15 cellular contexts compared by ENCODE assay signal in the genomic region with DNA sequence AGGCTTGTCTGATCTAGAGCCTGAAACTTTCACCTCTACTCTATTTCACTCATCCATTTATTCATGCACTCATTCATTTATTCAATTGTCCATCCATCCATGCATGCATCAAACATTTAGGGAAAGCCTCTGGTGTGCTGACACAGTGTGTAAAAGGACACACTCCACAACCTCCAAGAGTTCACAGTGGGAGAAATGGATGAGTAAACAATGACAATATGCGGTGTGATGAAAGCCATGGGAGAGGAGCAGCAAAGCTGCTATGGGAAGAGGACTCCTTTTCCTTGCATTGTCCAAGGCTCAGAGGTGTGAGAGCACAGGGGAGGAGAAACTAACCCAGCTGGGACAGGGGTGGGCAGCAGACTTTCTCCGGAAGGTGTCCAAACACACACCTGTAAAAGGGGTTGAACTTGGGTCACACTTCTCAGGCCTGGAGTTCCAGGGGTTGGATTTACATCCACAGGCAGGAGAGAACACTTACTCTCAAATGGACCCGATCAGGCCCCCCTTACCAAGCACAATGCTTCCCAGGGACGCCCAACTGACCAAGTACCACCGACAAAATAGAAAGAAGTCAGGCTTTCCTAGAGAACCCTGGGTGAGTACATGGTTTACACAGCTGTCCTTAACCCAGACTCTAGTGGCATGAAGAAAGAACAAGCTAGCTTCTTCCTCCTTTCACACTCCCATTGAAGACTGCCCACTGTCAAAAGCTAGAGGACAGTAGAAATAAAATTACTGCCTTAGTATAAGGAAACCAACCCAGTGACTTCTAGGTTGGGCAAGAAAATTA. TPM values are rescaled to one million over a fixed set of nuclear protein-coding genes. Genes with fewer than 3 reads are reported as not detected.
DNase-seq lines count a peak whose midpoint lies in the region; ATAC-seq, FAIRE-seq and TF ChIP-seq lines count a peak whose summit lies in the region.
"Had no signal": no experiment of that assay in that cellular context is flagged by ENCODE, and none has a peak within 500 bp of the region (broad histone marks: within the 10 kb centered on the region; RNA-seq: fewer than 3 reads in every experiment).

No MANE protein-coding gene starts in this region.

- peak; percentile 17 for DNase-seq in NCI-H345 (lab: John Stamatoyannopoulos, UW)
- no peak for DNase-seq in NCI-H345 treated with DMSO at 0.1 percent for 48 hours (lab: John Stamatoyannopoulos, UW; ENCODE audit: unreplicated experiment)
- peak; percentile 62 for DNase-seq in HepG2 (ENCODE audit: low spot score)
- DNase-seq in stomach, result no peak
- DNase-seq in substantia nigra (lab: John Stamatoyannopoulos, UW), result no peak
- DNase-seq in stimulated activated CD8-positive, alpha-beta memory T cell treated with anti-CD3 and anti-CD28 coated beads, Interleukin-4, amount 100 ng/mL, for 48 hours, result no peak
- DNase-seq: activated CD4-positive, alpha-beta T cell treated with anti-CD3 and anti-CD28 coated beads, Interleukin-2, amount 50 U/mL, for 48 hours; activated naive CD4-positive, alpha-beta T cell treated with anti-CD3 and anti-CD28 coated beads, Interleukin-2, amount 50 U/mL, for 16 hours; NCI-H2227 treated with DMSO at 0.1 percent for 48 hours; occipital lobe had no signal

- CTCF ChIA-PET in HepG2 (lab: Yijun Ruan, JAX; ENCODE audit: low intra/inter-chr PET ratio, low total read pairs), result no interaction called here

- POLR2A ChIA-PET in HepG2 (lab: Yijun Ruan, JAX), result interaction anchor here (0.9 to 2.4 kb wide), 2 partner anchors 22 to 63 kb away, joined by 3 to 6 read pairs; a partner anchor contains a TSS

- H3K27me3 ChIP-seq in HepG2 (ENCODE audit: control insufficient read depth in 1 of 2, insufficient read depth in 2 of 2, low read length in 2 of 2) (no peaks in the 10 kb centered on the region; a peak in 1 of 5 replicates), stomach (no peaks in the 10 kb centered on the region)

- intact Hi-C loops in HepG2 (cut with micrococcal nuclease; ENCODE audit: unreplicated experiment) (no loop called here), stomach (cut with DNase I; ENCODE audit: low total_unique reads) (no loop called here)

- H3K27ac ChIP-seq in VCaP (peak overlapping the region; percentile 100), HepG2 (ENCODE audit: extremely low read length, insufficient read depth, low read length) (no peak overlapping the region), stomach (peak overlapping the region; percentile 66 to 84 (median 82)), substantia nigra (ENCODE audit: low read depth, low read length, poor library complexity, severe bottlenecking) (no peak overlapping the region)

- no peak overlapping the region for H2AFZ ChIP-seq in HepG2 (ENCODE audit: low read length)

- H3K9ac ChIP-seq in HepG2 (ENCODE audit: insufficient read depth, low read depth, low read length), result no peak overlapping the region

- H3K9me3 ChIP-seq in HepG2 (ENCODE audit: low read length), result no peaks in the 10 kb centered on the region
- no peaks in the 10 kb centered on the region for H3K9me3 ChIP-seq in stomach

- FAIRE-seq in HepG2 (lab: Jason Lieb, UNC), result no peak
- FAIRE-seq: A204.1 had no signal

- H3K36me3 ChIP-seq in HepG2 (replicated peaks in 1 of 2; ENCODE audit: control insufficient read depth in 1 of 2, insufficient read depth in 2 of 2, low read length in 2 of 2) (no peaks in the 10 kb centered on the region), stomach (no peaks in the 10 kb centered on the region)

- no peak for TF ChIP-seq CTCF in VCaP (conservative IDR thresholded peaks at IDR 0.05)
- TF ChIP-seq CTCF in HepG2 (CRISPR knock-in tag; IDR thresholded peaks at IDR 0.05), result no peak
- no peak for TF ChIP-seq CTCF in stomach (IDR thresholded peaks at IDR 0.05)

- in situ Hi-C loops in HepG2 (cut with HindIII; ENCODE audit: extremely low pct_ligation_motif_present, low pct_unique_long_range_greater_than_20kb), result no loop called here

- H4K20me1 ChIP-seq in HepG2 (ENCODE audit: insufficient read depth, low read length), result no peaks in the 10 kb centered on the region

- no peak for TF ChIP-seq POLR2A in HepG2 (IDR thresholded peaks at IDR 0.05; ENCODE audit: insufficient read depth in 1 of 2, low read depth in 2 of 2, low read length in 2 of 2)
- TF ChIP-seq POLR2A in stomach (IDR thresholded peaks at IDR 0.05), result no peak

- no TSS peak for BruUV-seq in HepG2 (replicated peaks; lab: Mats Ljungman, UMichigan)

- peaks cover 78% of the 10 kb centered on the region for H3K4me1 ChIP-seq in HepG2 (ENCODE audit: insufficient read depth, low read length)
- peaks cover 33 to 67% (median 50%) of the 10 kb centered on the region in 4 donors for H3K4me1 ChIP-seq in stomach

- H3K4me3 ChIP-seq in HepG2 (replicated peaks in 1 of 3; ENCODE audit: insufficient read depth in 1 of 3, low read depth in 2 of 3, low read length in 3 of 3) (peak overlapping the region in 1 of 3 experiments; percentile 14; a peak in 2 of 6 replicates), stomach (no peak overlapping the region)

- TF ChIP-seq EP300 in HepG2 (IDR thresholded peaks at IDR 0.05; ENCODE audit: low read depth in 2 of 2, low read length in 2 of 2), result no peak
- TF ChIP-seq EP300 in HepG2 (CRISPR knock-in tag; IDR thresholded peaks at IDR 0.05; ENCODE audit: borderline replicate concordance), result no peak
- no peak for TF ChIP-seq EP300 in stomach (IDR thresholded peaks at IDR 0.05)

- ATAC-seq in HepG2, result peak; percentile 53
- ATAC-seq in HG03571 (IDR thresholded peaks at IDR 0.05; ENCODE audit: unreplicated experiment), result no peak

- H3K4me2 ChIP-seq in HepG2 (ENCODE audit: low read depth, low read length), result peak overlapping the region; percentile 68

- no peak for TF ChIP-seq RAD21 in HepG2 (CRISPR knock-in tag; IDR thresholded peaks at IDR 0.05)

- WGBS in HepG2 (ENCODE audit: low lambda C conversion rate), result 8% methylated on average over 5 of the region's 5 CpGs
- 55 to 80% (median 66%) methylated on average over 5 of the region's 5 CpGs for WGBS in stomach, 5 donors

- H3K79me2 ChIP-seq in HepG2 (ENCODE audit: insufficient read depth, low read length), result no peaks in the 10 kb centered on the region

RNA-seq across cellular contexts. Expression of a gene that starts 21.3 kb away (rescaled TPM):
- total RNA-seq in HepG2 (2016; rRNA removed; fragmentation: Illumina TruSeq; extraction: Trizol) (70.8 and 102 TPM in 2 replicates), stomach (100 to 1,000 TPM in 2 of 5 donors, 10 to 100 TPM in 3; 28.6 to 137 (median 52.1) TPM)
- total RNA-seq in HepG2 (2016; cell fraction: cytosol; rRNA removed; fragmentation: Illumina TruSeq; extraction: Trizol; ENCODE audit: low read depth), result 30.8 and 31.4 TPM in 2 replicates
- 73.4 and 106 TPM in 2 replicates for total RNA-seq in HepG2 (2016; cell fraction: insoluble cytoplasmic fraction; rRNA removed; fragmentation: Illumina TruSeq; extraction: Trizol)
- 63.5 and 65.6 TPM in 2 replicates for total RNA-seq in HepG2 (2016; cell fraction: membrane; rRNA removed; fragmentation: Illumina TruSeq; extraction: Trizol)
- 34.9 and 39.3 TPM in 2 replicates for total RNA-seq in HepG2 (2016; cell fraction: nucleus; rRNA removed; fragmentation: Illumina TruSeq; extraction: Trizol)
- polyA plus RNA-seq in HepG2 (2011; rRNA removed) (67.2 and 70.4 TPM in 2 replicates), stomach (10 to 100 TPM; 70.7 to 88.0 (median 77.8) TPM)
- polyA plus RNA-seq in HepG2 (2011; cell fraction: cytosol; rRNA removed), result 82.6 and 98.7 TPM in 2 replicates
- 19.1 and 24.2 TPM in 2 replicates for polyA plus RNA-seq in HepG2 (2011; cell fraction: nucleus; rRNA removed)
- 91.4 and 114 TPM in 2 replicates for polyA plus RNA-seq in HepG2 (2012)
- polyA plus RNA-seq in HepG2 (2016; cell fraction: cytosol; fragmentation: Illumina TruSeq; extraction: Trizol; ENCODE audit: low read depth), result 34.9 and 37.0 TPM in 2 replicates
- 154 TPM in 2 replicates for polyA plus RNA-seq in HepG2 (2016; cell fraction: insoluble cytoplasmic fraction; fragmentation: Illumina TruSeq; extraction: Trizol; ENCODE audit: low read depth)
- polyA plus RNA-seq in HepG2 (2016; cell fraction: membrane; fragmentation: Illumina TruSeq; extraction: Trizol; ENCODE audit: low read depth), result 58.7 and 63.7 TPM in 2 replicates
- 45.6 and 54.4 TPM in 2 replicates for polyA plus RNA-seq in HepG2 (2016; cell fraction: nucleus; fragmentation: Illumina TruSeq; extraction: Trizol; ENCODE audit: insufficient read depth, low read depth)
- 91.1 and 127 TPM in 2 replicates for polyA minus RNA-seq in HepG2 (2011; rRNA and poly(A)+ RNA removed; ENCODE audit: low replicate concordance)
- polyA minus RNA-seq in HepG2 (2011; cell fraction: cytosol; rRNA and poly(A)+ RNA removed), result 32.0 and 33.9 TPM in 2 replicates
- polyA minus RNA-seq in HepG2 (2011; cell fraction: nucleus; rRNA and poly(A)+ RNA removed), result 33.0 and 40.5 TPM in 2 replicates

RNA-seq across cellular contexts. Expression of a gene that starts 22.2 kb away (rescaled TPM):
- total RNA-seq in HepG2 (2016; rRNA removed; fragmentation: Illumina TruSeq; extraction: Trizol), result 0.77 and 1.7 TPM in 2 replicates
- total RNA-seq in HepG2 (2016; cell fraction: cytosol; rRNA removed; fragmentation: Illumina TruSeq; extraction: Trizol; ENCODE audit: low read depth), result 0.20 and 0.26 TPM in 2 replicates
- total RNA-seq in HepG2 (2016; cell fraction: insoluble cytoplasmic fraction; rRNA removed; fragmentation: Illumina TruSeq; extraction: Trizol), result 0.58 and 1.5 TPM in 2 replicates
- total RNA-seq in HepG2 (2016; cell fraction: membrane; rRNA removed; fragmentation: Illumina TruSeq; extraction: Trizol), result 0.45 and 0.62 TPM in 2 replicates
- total RNA-seq in HepG2 (2016; cell fraction: nucleus; rRNA removed; fragmentation: Illumina TruSeq; extraction: Trizol), result 1.3 and 2.3 TPM in 2 replicates
- 4.3 and 5.0 TPM in 2 replicates for polyA plus RNA-seq in HepG2 (2011; rRNA removed)
- polyA plus RNA-seq in HepG2 (2011; cell fraction: cytosol; rRNA removed), result 3.5 and 3.7 TPM in 2 replicates
- 3.4 and 3.9 TPM in 2 replicates for polyA plus RNA-seq in HepG2 (2011; cell fraction: nucleus; rRNA removed)
- 1.4 and 3.0 TPM in 2 replicates for polyA plus RNA-seq in HepG2 (2012)
- polyA plus RNA-seq in HepG2 (2016; cell fraction: cytosol; fragmentation: Illumina TruSeq; extraction: Trizol; ENCODE audit: low read depth), result 0.14 and 0.17 TPM in 2 replicates
- 0.79 and 0.88 TPM in 2 replicates for polyA plus RNA-seq in HepG2 (2016; cell fraction: insoluble cytoplasmic fraction; fragmentation: Illumina TruSeq; extraction: Trizol; ENCODE audit: low read depth)
- polyA plus RNA-seq in HepG2 (2016; cell fraction: membrane; fragmentation: Illumina TruSeq; extraction: Trizol; ENCODE audit: low read depth), result 0.26 TPM in 2 replicates
- polyA plus RNA-seq in HepG2 (2016; cell fraction: nucleus; fragmentation: Illumina TruSeq; extraction: Trizol; ENCODE audit: insufficient read depth, low read depth), result 1.8 and 1.9 TPM in 2 replicates
- polyA minus RNA-seq in HepG2 (2011; rRNA and poly(A)+ RNA removed; ENCODE audit: low replicate concordance), result 1.0 and 3.2 TPM in 2 replicates
- polyA minus RNA-seq in HepG2 (2011; cell fraction: cytosol; rRNA and poly(A)+ RNA removed), result 1.4 and 1.5 TPM in 2 replicates
- polyA minus RNA-seq in HepG2 (2011; cell fraction: nucleus; rRNA and poly(A)+ RNA removed), result 3.5 and 4.1 TPM in 2 replicates
- total RNA-seq in stomach, result 10 to 100 TPM in 3 of 5 donors, 1 to 10 TPM in 2; 1.2 to 39.8 (median 27.7) TPM
- 10 to 100 TPM in 2 of 3 donors, 1 to 10 TPM in 1; 8.5 to 15.0 (median 11.8) TPM for polyA plus RNA-seq in stomach

RNA-seq across cellular contexts. Expression of a gene that starts 35.8 kb away (rescaled TPM):
- not detected in 2 replicates for total RNA-seq in HepG2 (2016; rRNA removed; fragmentation: Illumina TruSeq; extraction: Trizol)
- not detected in 2 replicates for total RNA-seq in HepG2 (2016; cell fraction: cytosol; rRNA removed; fragmentation: Illumina TruSeq; extraction: Trizol; ENCODE audit: low read depth)
- not detected in 2 replicates for total RNA-seq in HepG2 (2016; cell fraction: insoluble cytoplasmic fraction; rRNA removed; fragmentation: Illumina TruSeq; extraction: Trizol)
- total RNA-seq in HepG2 (2016; cell fraction: membrane; rRNA removed; fragmentation: Illumina TruSeq; extraction: Trizol), result not detected in 2 replicates
- not detected in 2 replicates for total RNA-seq in HepG2 (2016; cell fraction: nucleus; rRNA removed; fragmentation: Illumina TruSeq; extraction: Trizol)
- 0.05 TPM in 1 of 2 replicates, not detected in the other for polyA plus RNA-seq in HepG2 (2011; rRNA removed)
- polyA plus RNA-seq in HepG2 (2011; cell fraction: cytosol; rRNA removed), result 0.01 TPM in 1 of 2 replicates, not detected in the other
- polyA plus RNA-seq in HepG2 (2011; cell fraction: nucleus; rRNA removed), result 0.10 and 0.40 TPM in 2 replicates
- not detected in 2 replicates for polyA plus RNA-seq in HepG2 (2012)
- not detected in 2 replicates for polyA plus RNA-seq in HepG2 (2016; cell fraction: cytosol; fragmentation: Illumina TruSeq; extraction: Trizol; ENCODE audit: low read depth)
- not detected in 2 replicates for polyA plus RNA-seq in HepG2 (2016; cell fraction: insoluble cytoplasmic fraction; fragmentation: Illumina TruSeq; extraction: Trizol; ENCODE audit: low read depth)
- polyA plus RNA-seq in HepG2 (2016; cell fraction: membrane; fragmentation: Illumina TruSeq; extraction: Trizol; ENCODE audit: low read depth), result not detected in 2 replicates
- not detected in 2 replicates for polyA plus RNA-seq in HepG2 (2016; cell fraction: nucleus; fragmentation: Illumina TruSeq; extraction: Trizol; ENCODE audit: insufficient read depth, low read depth)
- not detected in 2 replicates for polyA minus RNA-seq in HepG2 (2011; rRNA and poly(A)+ RNA removed; ENCODE audit: low replicate concordance)
- not detected in 2 replicates for polyA minus RNA-seq in HepG2 (2011; cell fraction: cytosol; rRNA and poly(A)+ RNA removed)
- polyA minus RNA-seq in HepG2 (2011; cell fraction: nucleus; rRNA and poly(A)+ RNA removed), result 0.12 TPM in 1 of 2 replicates, not detected in the other
- total RNA-seq in stomach, result not detected
- under 1 TPM in 1 of 3 donors, not detected in 2; 0.30 TPM for polyA plus RNA-seq in stomach
- total RNA-seq: dermis microvascular lymphatic vessel endothelial cell, G401 had no signal

Comparison
In these comparisons a context has a peak if more than half of its experiments do, and no peak if none do; other contexts are left out.
1. DNase-seq: peak in NCI-H345 (single experiment) and HepG2 (single experiment); none in NCI-H345 treated with DMSO at 0.1 percent for 48 hours (single experiment), stomach (single experiment), substantia nigra (0 of 49) and stimulated activated CD8-positive, alpha-beta memory T cell treated with anti-CD3 and anti-CD28 coated beads, Interleukin-4, amount 100 ng/mL, for 48 hours (single experiment).
2. H3K27ac ChIP-seq: peak in VCaP (single experiment) and stomach (5 of 5); none in HepG2 (single experiment) and substantia nigra (single experiment).